ENCODE assay signal across 8 cellular contexts in genomic region chr3:50327129-50327528, GRCh38. TPM values are rescaled to one million over a fixed set of nuclear protein-coding genes. Genes with fewer than 3 reads are reported as not detected.
A peak's percentile ranks its signal among the peaks of the same experiment; 100 is the strongest.
DNase-seq lines count a peak whose midpoint lies in the region; ATAC-seq and TF ChIP-seq lines count a peak whose summit lies in the region.

No MANE protein-coding gene starts in this region.

- H3K27ac ChIP-seq in spleen, result peak overlapping the region in 4 of 8 donors; percentile 85 to 93 (median 90)

- WGBS in spleen, 5 donors, result 50 to 88% (median 74%) methylated on average over 2 to 4 of the region's 4 CpGs

- H3K27me3 Mint-ChIP-seq in activated CD4-positive, alpha-beta memory T cell treated with anti-CD3 and anti-CD28 coated beads for 36 hours, result no peaks in the 10 kb centered on the region

- no peak for DNase-seq in HAP-1 (ENCODE audit: low spot score in 2 of 2)
- no peak for DNase-seq in activated CD4-positive, alpha-beta memory T cell treated with anti-CD3 and anti-CD28 coated beads for 36 hours
- peak; percentile 66 for DNase-seq in spleen
- no peak for DNase-seq in DMS53 treated with DMSO at 0.1 percent for 48 hours (lab: John Stamatoyannopoulos, UW; ENCODE audit: unreplicated experiment)
- no peak for DNase-seq in RKO (ENCODE audit: low spot score)
- no peak for DNase-seq in NCI-H187 (lab: John Stamatoyannopoulos, UW)

- H3K36me3 Mint-ChIP-seq in activated CD4-positive, alpha-beta memory T cell treated with anti-CD3 and anti-CD28 coated beads for 36 hours, result peaks cover 14% of the 10 kb centered on the region

- CTCF ChIA-PET in activated CD4-positive, alpha-beta memory T cell treated with anti-CD3 and anti-CD28 coated beads for 36 hours (lab: Charles Lee), result interaction anchor here (1.0 to 4.9 kb wide), 3 partner anchors 29 to 81 kb away, joined by 3 to 30 read pairs (median 10); partner anchors contain the start of genes HYAL3, LSMEM2 and NAA80

- H3K4me1 Mint-ChIP-seq in activated CD4-positive, alpha-beta memory T cell treated with anti-CD3 and anti-CD28 coated beads for 36 hours (ENCODE audit: low read depth), result peaks cover 23% of the 10 kb centered on the region

- no peaks in the 10 kb centered on the region for H3K9me3 Mint-ChIP-seq in activated CD4-positive, alpha-beta memory T cell treated with anti-CD3 and anti-CD28 coated beads for 36 hours

- peaks cover 6% of the 10 kb centered on the region for H3K4me1 ChIP-seq in HAP-1
- peaks cover 36 to 98% (median 67%) of the 10 kb centered on the region in 6 donors for H3K4me1 ChIP-seq in spleen

- peaks cover 37% of the 10 kb centered on the region for H3K36me3 ChIP-seq in HAP-1 (replicated peaks)
- H3K36me3 ChIP-seq in spleen, result peaks cover 0 to 58% (median 43%) of the 10 kb centered on the region in 6 donors

- H3K4me3 ChIP-seq in HAP-1, result peak overlapping the region; percentile 70
- H3K4me3 ChIP-seq in iPS-11a (ENCODE audit: low read depth, low read length), result peak overlapping the region; percentile 94
- peak overlapping the region; percentile 74 to 100 (median 97) for H3K4me3 ChIP-seq in spleen

- TF ChIP-seq POLR2A in spleen (IDR thresholded peaks at IDR 0.05), result no peak

- TF ChIP-seq CTCF in spleen (IDR thresholded peaks at IDR 0.05 in 8 of 11, conservative IDR thresholded peaks at IDR 0.05 in 3 of 11), result no peak

- H3K27ac Mint-ChIP-seq in activated CD4-positive, alpha-beta memory T cell treated with anti-CD3 and anti-CD28 coated beads for 36 hours, result no peak overlapping the region

- intact Hi-C loops in activated CD4-positive, alpha-beta memory T cell treated with anti-CD3 and anti-CD28 coated beads for 36 hours (cut with micrococcal nuclease), result no loop called here
- intact Hi-C loops in spleen (cut with DNase I; ENCODE audit: low total_unique reads), result loop anchor here (10.0 kb wide), 1 partner anchor 92 kb away; the partner anchor contains the start of gene GNAI2

- in situ Hi-C loops in HAP-1 (cut with MboI; ENCODE audit: low sequenced_read_pairs), result loop anchor here (5.0 kb wide), 1 partner anchor 35 kb away; the partner anchor contains the start of gene IFRD2

- no peaks in the 10 kb centered on the region for H3K27me3 ChIP-seq in HAP-1 (ENCODE audit: low read depth)
- no peaks in the 10 kb centered on the region for H3K27me3 ChIP-seq in spleen (replicated peaks in 1 of 7)

- ATAC-seq in HG02970 (IDR thresholded peaks at IDR 0.05; ENCODE audit: low FRiP score, unreplicated experiment), result no peak

- H3K9me3 ChIP-seq in HAP-1 (no peaks in the 10 kb centered on the region), spleen (no peaks in the 10 kb centered on the region)

- H3K4me3 Mint-ChIP-seq in activated CD4-positive, alpha-beta memory T cell treated with anti-CD3 and anti-CD28 coated beads for 36 hours, result peak overlapping the region; percentile 89

- POLR2A ChIA-PET in activated CD4-positive, alpha-beta memory T cell treated with anti-CD3 and anti-CD28 coated beads for 36 hours (lab: Charles Lee), result interaction anchor here (1.0 to 2.6 kb wide), 5 partner anchors 9 to 35 kb away, joined by 3 to 36 read pairs (median 8); partner anchors contain the start of genes CYB561D2, IFRD2, NPRL2 and RASSF1

RNA-seq across cellular contexts. Expression of gene TUSC2, which starts 0.9 kb away (rescaled TPM):
- total RNA-seq in activated CD4-positive, alpha-beta memory T cell treated with anti-CD3 and anti-CD28 coated beads for 36 hours, result 10 to 100 TPM; 18.7 to 19.7 TPM
- 10 to 100 TPM; 19.4 to 33.6 (median 24.4) TPM for total RNA-seq in spleen
- 10 to 100 TPM; 20.6 to 36.5 (median 34.4) TPM for polyA plus RNA-seq in spleen

RNA-seq across cellular contexts. Expression of gene HYAL2, which starts 4.6 kb away (rescaled TPM):
- total RNA-seq in activated CD4-positive, alpha-beta memory T cell treated with anti-CD3 and anti-CD28 coated beads for 36 hours, result 1 to 10 TPM; 4.8 to 5.7 TPM
- total RNA-seq in spleen, result 100 to 1,000 TPM; 192 to 746 (median 523) TPM
- 100 to 1,000 TPM; 108 to 155 (median 123) TPM for polyA plus RNA-seq in spleen

RNA-seq across cellular contexts. Expression of gene RASSF1, which starts 13.5 kb away (rescaled TPM):
- total RNA-seq in activated CD4-positive, alpha-beta memory T cell treated with anti-CD3 and anti-CD28 coated beads for 36 hours, result 10 to 100 TPM; 48.8 to 52.6 TPM
- 100 to 1,000 TPM in 1 of 7 donors, 10 to 100 TPM in 6; 48.3 to 113 (median 63.3) TPM for total RNA-seq in spleen
- polyA plus RNA-seq in spleen, result 10 to 100 TPM; 59.3 to 83.7 (median 81.4) TPM

RNA-seq across cellular contexts. Expression of gene ZMYND10, which starts 18.4 kb away (rescaled TPM):
- total RNA-seq in activated CD4-positive, alpha-beta memory T cell treated with anti-CD3 and anti-CD28 coated beads for 36 hours, result under 1 TPM; 0.94 to 1.00 TPM
- 1 to 10 TPM in 3 of 7 donors, under 1 TPM in 3, not detected in 1; 0.60 to 2.2 (median 1.1) TPM for total RNA-seq in spleen
- polyA plus RNA-seq in spleen, result 1 to 10 TPM in 2 of 3 donors, under 1 TPM in 1; 0.56 to 2.1 (median 1.6) TPM

RNA-seq across cellular contexts. Expression of gene NPRL2, which starts 23.4 kb away (rescaled TPM):
- total RNA-seq in activated CD4-positive, alpha-beta memory T cell treated with anti-CD3 and anti-CD28 coated beads for 36 hours, result 10 to 100 TPM; 33.2 to 35.8 TPM
- total RNA-seq in spleen, result 10 to 100 TPM; 17.8 to 31.2 (median 22.7) TPM
- polyA plus RNA-seq in spleen, result 10 to 100 TPM; 22.1 to 28.2 (median 23.0) TPM

Comparison
In these comparisons a context has a peak if more than half of its experiments do, and no peak if none do; other contexts are left out.
1. RNA of gene HYAL2, which starts 4.6 kb away (total RNA-seq): 192 to 746 TPM in spleen; 4.8 to 5.7 TPM in activated CD4-positive, alpha-beta memory T cell treated with anti-CD3 and anti-CD28 coated beads for 36 hours; every median in the first group is over 10 times any median in the second.
2. Peak in every context shown above with its lines, with median percentiles within 50 percentile points of each other: H3K4me3 ChIP-seq.